Comparison of ENCODE assay signal across 17 cellular contexts in the genomic region with DNA sequence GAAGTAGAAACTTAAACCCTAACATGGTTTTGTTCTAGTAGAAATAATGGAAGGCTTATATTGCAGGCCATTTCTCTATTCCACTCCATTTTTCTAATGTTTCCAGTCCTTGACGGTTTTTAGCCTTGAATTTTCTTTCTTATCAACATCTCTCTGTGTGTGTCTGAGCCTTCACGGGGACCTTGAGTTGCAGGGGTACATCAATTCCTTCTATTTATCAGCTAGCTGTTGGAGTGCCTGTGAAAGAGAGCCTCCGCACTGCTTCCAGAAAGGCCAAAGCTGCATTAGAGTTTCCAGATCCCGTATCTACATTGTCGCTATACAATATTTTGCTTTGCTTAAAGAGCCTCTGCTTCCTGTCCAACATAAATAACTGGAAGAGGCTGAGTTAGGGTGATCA.
"Had no signal": no experiment of that assay in that cellular context is flagged by ENCODE, and none has a peak within 500 bp of the region (broad histone marks: within the 10 kb centered on the region; RNA-seq: fewer than 3 reads in every experiment).

No MANE protein-coding gene starts in this region.

- H3K27me3 ChIP-seq: dorsolateral prefrontal cortex, right lobe of liver, transverse colon had no signal

- H3K27ac ChIP-seq: dorsolateral prefrontal cortex, psoas muscle, right lobe of liver, spleen, thoracic aorta, transverse colon had no signal

- H3K4me3 ChIP-seq: dorsolateral prefrontal cortex, psoas muscle, right lobe of liver, spleen, thoracic aorta, transverse colon had no signal

- DNase-seq: cortex of kidney; dorsolateral prefrontal cortex; effector CD8-positive, alpha-beta T cell; islet precursor cell; mammary epithelial cell; psoas muscle; retina; right lobe of liver; spleen; stimulated activated CD4-positive, alpha-beta T cell treated with anti-CD3 and anti-CD28 coated beads, Interleukin-4, amount 100 ng/mL, for 24 hours; stimulated activated naive B cell treated with anti-CD40 and anti-IgM and Interleukin-4, amounts not matched to agents 10 μg/mL and 1 μg/mL and 100 μg/mL, for 72 hours; substantia nigra; transverse colon had no signal

- H3K4me1 ChIP-seq: right lobe of liver had no signal

- H3K36me3 Mint-ChIP-seq: natural killer cell treated with Interleukin-12 subunit alpha and Interleukin-12 subunit beta and Interleukin-15 and Interleukin-18, amount 100 ng/mL, for 72 hours; stimulated activated naive B cell treated with anti-CD40 and anti-IgM and Interleukin-4, amounts not matched to agents 10 μg/mL and 1 μg/mL and 100 μg/mL, for 72 hours had no signal

- H3K36me3 ChIP-seq: right lobe of liver, spleen, thoracic aorta, transverse colon had no signal

- H3K9me3 Mint-ChIP-seq: natural killer cell treated with Interleukin-12 subunit alpha and Interleukin-12 subunit beta and Interleukin-15 and Interleukin-18, amount 100 ng/mL, for 72 hours; stimulated activated naive B cell treated with anti-CD40 and anti-IgM and Interleukin-4, amounts not matched to agents 10 μg/mL and 1 μg/mL and 100 μg/mL, for 72 hours; stimulated activated naive CD8-positive, alpha-beta T cell treated with anti-CD3 and anti-CD28 coated beads, Interleukin-15, amount 100 ng/mL, for 72 hours had no signal

- H3K27ac Mint-ChIP-seq: stimulated activated naive B cell treated with anti-CD40 and anti-IgM and Interleukin-4, amounts not matched to agents 10 μg/mL and 1 μg/mL and 100 μg/mL, for 72 hours had no signal

- ATAC-seq: left lobe of liver; psoas muscle; right lobe of liver; stimulated activated naive B cell treated with anti-CD40 and anti-IgM and Interleukin-4, amounts not matched to agents 10 μg/mL and 1 μg/mL and 100 μg/mL, for 72 hours had no signal

- H3K27me3 Mint-ChIP-seq: stimulated activated naive CD8-positive, alpha-beta T cell treated with anti-CD3 and anti-CD28 coated beads, Interleukin-15, amount 100 ng/mL, for 72 hours had no signal

- H3K4me1 Mint-ChIP-seq: stimulated activated naive B cell treated with anti-CD40 and anti-IgM and Interleukin-4, amounts not matched to agents 10 μg/mL and 1 μg/mL and 100 μg/mL, for 72 hours had no signal

- H3K4me3 Mint-ChIP-seq: natural killer cell treated with Interleukin-12 subunit alpha and Interleukin-12 subunit beta and Interleukin-15 and Interleukin-18, amount 100 ng/mL, for 72 hours; stimulated activated naive B cell treated with anti-CD40 and anti-IgM and Interleukin-4, amounts not matched to agents 10 μg/mL and 1 μg/mL and 100 μg/mL, for 72 hours; stimulated activated naive CD8-positive, alpha-beta T cell treated with anti-CD3 and anti-CD28 coated beads, Interleukin-15, amount 100 ng/mL, for 72 hours had no signal

- H3K9me3 ChIP-seq: psoas muscle, right lobe of liver, spleen, thoracic aorta, transverse colon had no signal
